36 cellular contexts compared by ENCODE assay signal in genomic region chrX:51643377-51643776, GRCh38. TPM values are rescaled to one million over a fixed set of nuclear protein-coding genes. Genes with fewer than 3 reads are reported as not detected.
"Had no signal": no experiment of that assay in that cellular context is flagged by ENCODE, and none has a peak within 500 bp of the region (broad histone marks: within the 10 kb centered on the region; RNA-seq: fewer than 3 reads in every experiment).

No MANE protein-coding gene starts in this region.

- H3K79me2 ChIP-seq: parathyroid adenoma had no signal

- H3K9ac ChIP-seq: parathyroid adenoma had no signal

- H2AFZ ChIP-seq: parathyroid adenoma had no signal

- H3K4me2 ChIP-seq: smooth muscle cell had no signal

- H3K9me3 ChIP-seq: neutrophil, ovary, psoas muscle, spleen, suprapubic skin, testis, tibial artery, transverse colon, upper lobe of right lung, uterus had no signal

- H3K27ac ChIP-seq: neutrophil, ovary, parathyroid adenoma, psoas muscle, skin epidermis, spleen, suprapubic skin, testis, tibial artery, transverse colon, upper lobe of right lung, uterus had no signal

- H3K4me1 Mint-ChIP-seq: nephron progenitor cell; stimulated activated memory B cell treated with anti-CD40 and anti-IgM and Interleukin-4, amounts not matched to agents 10 μg/mL and 1 μg/mL and 100 μg/mL, for 72 hours; stimulated activated naive CD8-positive, alpha-beta T cell treated with anti-CD3 and anti-CD28 coated beads, Interleukin-15, amount 100 ng/mL, for 72 hours had no signal

- H3K27ac Mint-ChIP-seq: naive thymus-derived CD8-positive, alpha-beta T cell; natural killer cell treated with Interleukin-12 subunit alpha and Interleukin-12 subunit beta and Interleukin-15 and Interleukin-18, amount 100 ng/mL, for 72 hours; nephron progenitor cell; progenitor cell of endocrine pancreas; stimulated activated memory B cell treated with anti-CD40 and anti-IgM and Interleukin-4, amounts not matched to agents 10 μg/mL and 1 μg/mL and 100 μg/mL, for 72 hours; stimulated activated naive CD8-positive, alpha-beta T cell treated with anti-CD3 and anti-CD28 coated beads, Interleukin-15, amount 100 ng/mL, for 72 hours; type B pancreatic cell had no signal

- H3K4me3 ChIP-seq: ovary, psoas muscle, skin epidermis, smooth muscle cell, spleen, suprapubic skin, testis, tibial artery, transverse colon, upper lobe of right lung, uterus had no signal

- DNase-seq: naive thymus-derived CD8-positive, alpha-beta T cell; nephron progenitor cell; nucleus accumbens; ovary; posterior cingulate gyrus; psoas muscle; right cardiac atrium; spleen; stimulated activated CD4-positive, alpha-beta T cell treated with anti-CD3 and anti-CD28 coated beads, Interleukin-12 subunit alpha, Interleukin-12 subunit beta, amount 100 ng/mL, for 4 hours; stimulated activated CD4-positive, alpha-beta T cell treated with anti-CD3 and anti-CD28 coated beads, Interleukin-1b, Interleukin-23, amount 100 ng/mL, for 48 hours; stimulated activated CD4-positive, alpha-beta T cell treated with anti-CD3 and anti-CD28 coated beads, Interleukin-4, amount 100 ng/mL, for 1 hour; stimulated activated CD4-positive, alpha-beta T cell treated with anti-CD3 and anti-CD28 coated beads, Interleukin-4, amount 100 ng/mL, for 4 hours; stimulated activated CD8-positive, alpha-beta memory T cell treated with anti-CD3 and anti-CD28 coated beads, Interleukin-4, amount 100 ng/mL, for 48 hours; stimulated activated naive CD4-positive, alpha-beta T cell; stimulated activated naive CD8-positive, alpha-beta T cell treated with anti-CD3 and anti-CD28 coated beads, Interleukin-15, amount 100 ng/mL, for 72 hours; stimulated activated naive CD8-positive, alpha-beta T cell treated with anti-CD3 and anti-CD28 coated beads, Interleukin-15, Interleukin-2, amounts not matched to agents 100 U/mL and 50 U/mL, for 24 hours; substantia nigra; testis; tibial artery; transverse colon; upper lobe of right lung; uterus had no signal

- H3K4me3 Mint-ChIP-seq: naive thymus-derived CD8-positive, alpha-beta T cell; natural killer cell treated with Interleukin-12 subunit alpha and Interleukin-12 subunit beta and Interleukin-15 and Interleukin-18, amount 100 ng/mL, for 72 hours; nephron progenitor cell; neural crest cell; stimulated activated memory B cell treated with anti-CD40 and anti-IgM and Interleukin-4, amounts not matched to agents 10 μg/mL and 1 μg/mL and 100 μg/mL, for 72 hours; stimulated activated naive CD8-positive, alpha-beta T cell treated with anti-CD3 and anti-CD28 coated beads, Interleukin-15, amount 100 ng/mL, for 72 hours; type B pancreatic cell had no signal

- H3K9me3 Mint-ChIP-seq: naive thymus-derived CD8-positive, alpha-beta T cell; natural killer cell treated with Interleukin-12 subunit alpha and Interleukin-12 subunit beta and Interleukin-15 and Interleukin-18, amount 100 ng/mL, for 72 hours; neural crest cell; stimulated activated memory B cell treated with anti-CD40 and anti-IgM and Interleukin-4, amounts not matched to agents 10 μg/mL and 1 μg/mL and 100 μg/mL, for 72 hours; stimulated activated naive CD8-positive, alpha-beta T cell treated with anti-CD3 and anti-CD28 coated beads, Interleukin-15, amount 100 ng/mL, for 72 hours; type B pancreatic cell had no signal

- ATAC-seq: naive thymus-derived CD8-positive, alpha-beta T cell; natural killer cell treated with Interleukin-12 subunit alpha and Interleukin-12 subunit beta and Interleukin-15 and Interleukin-18, amount 100 ng/mL, for 72 hours; psoas muscle; right cardiac atrium; sciatic nerve; stimulated activated memory B cell treated with anti-CD40 and anti-IgM and Interleukin-4, amounts not matched to agents 10 μg/mL and 1 μg/mL and 100 μg/mL, for 72 hours; stimulated activated naive CD8-positive, alpha-beta T cell treated with anti-CD3 and anti-CD28 coated beads, Interleukin-15, amount 100 ng/mL, for 72 hours; stimulated activated naive CD8-positive, alpha-beta T cell treated with anti-CD3 and anti-CD28 coated beads, Interleukin-15, Interleukin-2, amounts not matched to agents 100 U/mL and 50 U/mL, for 24 hours; upper lobe of right lung had no signal

- H3K4me1 ChIP-seq: parathyroid adenoma, psoas muscle, spleen, suprapubic skin, testis, tibial artery, transverse colon, upper lobe of right lung, uterus had no signal

- H3K27me3 ChIP-seq: neutrophil, ovary, testis, tibial artery, transverse colon, upper lobe of right lung had no signal

- H3K36me3 Mint-ChIP-seq: naive thymus-derived CD8-positive, alpha-beta T cell; natural killer cell treated with Interleukin-12 subunit alpha and Interleukin-12 subunit beta and Interleukin-15 and Interleukin-18, amount 100 ng/mL, for 72 hours; stimulated activated memory B cell treated with anti-CD40 and anti-IgM and Interleukin-4, amounts not matched to agents 10 μg/mL and 1 μg/mL and 100 μg/mL, for 72 hours; type B pancreatic cell had no signal

- H3K36me3 ChIP-seq: neutrophil, ovary, spleen, suprapubic skin, tibial artery, transverse colon, upper lobe of right lung, uterus had no signal

RNA-seq across cellular contexts. Expression of gene CENPVL3, which starts 24.7 kb away (rescaled TPM):
- total RNA-seq: naive thymus-derived CD8-positive, alpha-beta T cell; natural killer cell treated with Interleukin-12 subunit alpha and Interleukin-12 subunit beta and Interleukin-15 and Interleukin-18, amount 100 ng/mL, for 72 hours; osteoblast; ovary; psoas muscle; right cardiac atrium; sciatic nerve; spleen; suprapubic skin; transverse colon; upper lobe of right lung had no signal
- polyA plus RNA-seq: naive thymus-derived CD8-positive, alpha-beta T cell; psoas muscle; right cardiac atrium; smooth muscle cell; urinary bladder had no signal

RNA-seq across cellular contexts. Expression of gene CENPVL2, which starts 39.3 kb away (rescaled TPM):
- total RNA-seq: naive thymus-derived CD8-positive, alpha-beta T cell; natural killer cell treated with Interleukin-12 subunit alpha and Interleukin-12 subunit beta and Interleukin-15 and Interleukin-18, amount 100 ng/mL, for 72 hours; osteoblast; ovary; psoas muscle; renal cortical epithelial cell; right cardiac atrium; sciatic nerve; smooth muscle cell; spleen; suprapubic skin; transverse colon; upper lobe of right lung; urinary bladder; uterus had no signal
- polyA plus RNA-seq: naive thymus-derived CD8-positive, alpha-beta T cell; ovary; psoas muscle; right cardiac atrium; smooth muscle cell; spleen; urinary bladder had no signal
